Comparison of ENCODE assay signal across 16 cellular contexts in the genomic region with DNA sequence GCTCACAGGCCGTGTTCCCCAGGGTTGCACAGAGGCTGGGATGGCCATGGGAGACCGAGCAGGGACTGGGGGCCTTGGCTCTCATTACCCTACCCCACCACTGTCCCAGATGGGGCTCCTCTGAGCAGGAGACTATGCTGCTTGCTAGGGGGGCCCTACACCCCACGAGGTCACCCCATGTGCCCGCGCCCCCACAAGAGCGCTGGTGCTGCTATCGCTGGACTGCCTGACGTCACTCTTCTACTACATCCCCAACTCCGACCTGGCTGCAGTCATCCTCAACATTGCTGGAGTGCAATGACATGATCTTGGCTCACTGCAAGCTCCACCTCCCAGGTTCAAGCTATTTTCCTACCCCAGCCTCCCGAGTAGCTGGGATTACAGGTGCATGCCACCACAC.
DNase-seq lines count a peak whose midpoint lies in the region; ATAC-seq and TF ChIP-seq lines count a peak whose summit lies in the region.
"Had no signal": no experiment of that assay in that cellular context is flagged by ENCODE, and none has a peak within 500 bp of the region (broad histone marks: within the 10 kb centered on the region; RNA-seq: fewer than 3 reads in every experiment).

No MANE protein-coding gene starts in this region.

- H3K27ac ChIP-seq in RWPE2 (ENCODE audit: poor library complexity, severe bottlenecking) (no peak overlapping the region), neuronal stem cell (replicated peaks; ENCODE audit: low read length) (no peak overlapping the region), upper lobe of right lung (no peak overlapping the region)
- H3K27ac ChIP-seq: 22Rv1; A549; BLaER1 treated with 17β-estradiol and CSF1 and Interleukin-3, amounts not matched to agents 10 nM and 100 nM; C4-2B had no signal

- H3K4me3 ChIP-seq in RWPE2 (ENCODE audit: severe bottlenecking) (no peak overlapping the region), neuronal stem cell (ENCODE audit: low read length in 2 of 2) (no peak overlapping the region), upper lobe of right lung (no peak overlapping the region)
- H3K4me3 ChIP-seq: A549; BLaER1 treated with 17β-estradiol and CSF1 and Interleukin-3, amounts not matched to agents 10 nM and 100 nM had no signal

- peaks cover 12% of the 10 kb centered on the region for H3K9me3 ChIP-seq in RWPE2 (ENCODE audit: severe bottlenecking)
- peaks cover 0 to 2% of the 10 kb centered on the region in 2 donors for H3K9me3 ChIP-seq in neuronal stem cell (replicated peaks in 1 of 2; ENCODE audit: control insufficient read depth in 2 of 2, insufficient read depth in 1 of 2, low read depth in 1 of 2, low read length in 2 of 2)
- H3K9me3 ChIP-seq in upper lobe of right lung: peaks cover 9% of the 10 kb centered on the region
- H3K9me3 ChIP-seq: Caco-2 had no signal

- H4K8ac ChIP-seq in neuronal stem cell (ENCODE audit: low read depth, low read length): no peak overlapping the region

- no peak overlapping the region for H4K91ac ChIP-seq in neuronal stem cell (ENCODE audit: low read depth, low read length, poor library complexity)

- H3K23ac ChIP-seq in neuronal stem cell (ENCODE audit: low read depth, low read length, poor library complexity): peak overlapping the region; percentile 20

- TF ChIP-seq CTCF in RWPE2 (IDR thresholded peaks at IDR 0.05; ENCODE audit: poor library complexity, severe bottlenecking): no peak
- TF ChIP-seq CTCF in upper lobe of right lung (IDR thresholded peaks at IDR 0.05): no peak

- DNase-seq in RWPE2 (ENCODE audit: low spot score) (peak; percentile 51), neuronal stem cell (ENCODE audit: low spot score) (no peak), upper lobe of right lung (no peak), cerebellar nuclear complex (lab: John Stamatoyannopoulos, UW) (no peak), NCI-H69 (lab: John Stamatoyannopoulos, UW) (no peak)
- DNase-seq: AML-193; Caco-2; Calu3; CD4-positive, alpha-beta T cell; CD8-positive, alpha-beta T cell; DMS79 treated with DMSO at 0.1 percent for 48 hours; GF-D8 had no signal

- H3K36me3 ChIP-seq in RWPE2 (ENCODE audit: low read depth) (no peaks in the 10 kb centered on the region), neuronal stem cell (replicated peaks in 1 of 2; ENCODE audit: control insufficient read depth in 2 of 2, insufficient read depth in 2 of 2, low read length in 2 of 2) (no peaks in the 10 kb centered on the region), upper lobe of right lung (no peaks in the 10 kb centered on the region)
- H3K36me3 ChIP-seq: BLaER1 treated with 17β-estradiol and CSF1 and Interleukin-3, amounts not matched to agents 10 nM and 100 nM had no signal

- H2BK15ac ChIP-seq in neuronal stem cell (ENCODE audit: low read length): no peak overlapping the region

- ATAC-seq in RWPE2 (ENCODE audit: low read depth) (no peak), upper lobe of right lung (peak; percentile 41)
- ATAC-seq: A549; CD8-positive, alpha-beta T cell had no signal

- peak overlapping the region; percentile 80 for H3K18ac ChIP-seq in neuronal stem cell (ENCODE audit: low read length)

- H2AFZ ChIP-seq in neuronal stem cell (ENCODE audit: low read length): no peak overlapping the region

- intact Hi-C loops in upper lobe of right lung (cut with DNase I): no loop called here

- H3K14ac ChIP-seq in neuronal stem cell (ENCODE audit: low read length): peak overlapping the region; percentile 71

- H3K4ac ChIP-seq in neuronal stem cell (ENCODE audit: low read length): no peak overlapping the region

- H3K4me1 ChIP-seq in RWPE2 (ENCODE audit: insufficient read depth, poor library complexity, severe bottlenecking): no peaks in the 10 kb centered on the region
- no peaks in the 10 kb centered on the region for H3K4me1 ChIP-seq in neuronal stem cell (ENCODE audit: control insufficient read depth in 2 of 2, insufficient read depth in 1 of 2, low read depth in 1 of 2, low read length in 2 of 2)
- no peaks in the 10 kb centered on the region for H3K4me1 ChIP-seq in upper lobe of right lung
- H3K4me1 ChIP-seq: A549; BLaER1 treated with 17β-estradiol and CSF1 and Interleukin-3, amounts not matched to agents 10 nM and 100 nM; Caco-2 had no signal

- peak overlapping the region; percentile 41 for H2BK12ac ChIP-seq in neuronal stem cell (ENCODE audit: low read length)

- no peaks in the 10 kb centered on the region for H3K79me1 ChIP-seq in neuronal stem cell (ENCODE audit: low read depth, low read length)

- no peak overlapping the region for H2BK120ac ChIP-seq in neuronal stem cell (ENCODE audit: low read depth, low read length)

- whole genome bisulfite sequencing in neuronal stem cell (ENCODE audit: extremely low coverage in 2 of 2, insufficient read length in 2 of 2, insufficient replicate concordance in 1 of 2), 2 donors: no CpG with 5 or more reads among the region's 10 CpGs

- H3K9ac ChIP-seq in neuronal stem cell (ENCODE audit: low read depth, low read length, poor library complexity): no peak overlapping the region
- H3K9ac ChIP-seq: BLaER1 treated with 17β-estradiol and CSF1 and Interleukin-3, amounts not matched to agents 10 nM and 100 nM had no signal

- H2AK5ac ChIP-seq in neuronal stem cell (ENCODE audit: low read depth, low read length): peak overlapping the region; percentile 67

- no peak overlapping the region for H2BK5ac ChIP-seq in neuronal stem cell (ENCODE audit: low read length)

- H3K27me3 ChIP-seq in RWPE2 (ENCODE audit: insufficient read depth, poor library complexity, severe bottlenecking) (no peaks in the 10 kb centered on the region), neuronal stem cell (ENCODE audit: control insufficient read depth in 3 of 3, insufficient read depth in 3 of 3, low read depth in 1 of 3, low read length in 3 of 3) (no peaks in the 10 kb centered on the region), upper lobe of right lung (no peaks in the 10 kb centered on the region)
- H3K27me3 ChIP-seq: BLaER1 treated with 17β-estradiol and CSF1 and Interleukin-3, amounts not matched to agents 10 nM and 100 nM had no signal

- H3K4me2 ChIP-seq in neuronal stem cell (ENCODE audit: insufficient read depth, low read length, poor library complexity, severe bottlenecking): no peak overlapping the region
- H3K4me2 ChIP-seq: A549; BLaER1 treated with 17β-estradiol and CSF1 and Interleukin-3, amounts not matched to agents 10 nM and 100 nM had no signal
